In genomic region chr19:16542045-16542893, GRCh38 we compare ENCODE assay signal across 1 cellular context.
A peak's percentile ranks its signal among the peaks of the same experiment; 100 is the strongest.
TF ChIP-seq lines count a peak whose summit lies in the region.

CHERP (minus strand) TSS chr19:16542437; CDS start chr19:16542378, 59 bp downstream.

TF ChIP-seq in HepG2, 621 proteins besides CTCF, POLR2A, EP300 and RAD21 (continued from another document and continues in another):
- TF ChIP-seq ZBTB49 (CRISPR knock-in tag; IDR thresholded peaks at IDR 0.05; ENCODE audit: borderline replicate concordance) = no peak
- TF ChIP-seq POLR2G (IDR thresholded peaks at IDR 0.05; ENCODE audit: low read depth, low read length) = peak; percentile 89
- TF ChIP-seq ETV5 (CRISPR knock-in tag; IDR thresholded peaks at IDR 0.05; ENCODE audit: borderline replicate concordance) = peak; percentile 97
- TF ChIP-seq ZNF713 (CRISPR knock-in tag; IDR thresholded peaks at IDR 0.05) = no peak
- no peak for TF ChIP-seq TRIM22 (IDR thresholded peaks at IDR 0.05)
- TF ChIP-seq ZBTB4 (CRISPR knock-in tag; IDR thresholded peaks at IDR 0.05; ENCODE audit: borderline replicate concordance) = peak; percentile 41; the same call in 1 of the 2 replicates
- TF ChIP-seq EEA1 (CRISPR knock-in tag; IDR thresholded peaks at IDR 0.05; ENCODE audit: borderline replicate concordance) = 0 out of 2 replicates have a peak, but pooled peaks have one; percentile 48
- TF ChIP-seq ZMYM3 (CRISPR knock-in tag; IDR thresholded peaks at IDR 0.05) = no peak; the same call in 1 of the 2 replicates
- no peak; the same call in 1 of the 2 replicates for TF ChIP-seq THAP8 (CRISPR knock-in tag; IDR thresholded peaks at IDR 0.05; ENCODE audit: borderline replicate concordance)
- no peak for TF ChIP-seq KDM5B (CRISPR knock-in tag; IDR thresholded peaks at IDR 0.05; ENCODE audit: borderline replicate concordance)
- no peak for TF ChIP-seq ZSCAN30 (CRISPR knock-in tag; IDR thresholded peaks at IDR 0.05)
- no peak for TF ChIP-seq SCMH1 (CRISPR knock-in tag; IDR thresholded peaks at IDR 0.05; ENCODE audit: borderline replicate concordance)
- peak; percentile 61 for TF ChIP-seq KLF6 (CRISPR knock-in tag; IDR thresholded peaks at IDR 0.05)
- no peak for TF ChIP-seq ZNF124 (CRISPR knock-in tag; IDR thresholded peaks at IDR 0.05)
- TF ChIP-seq ZNF292 (CRISPR knock-in tag; IDR thresholded peaks at IDR 0.05; ENCODE audit: borderline replicate concordance, low read depth) = no peak
- peak; percentile 59 for TF ChIP-seq HES4 (CRISPR knock-in tag; IDR thresholded peaks at IDR 0.05; ENCODE audit: borderline replicate concordance)
- peak; percentile 10; the same call in 1 of the 2 replicates for TF ChIP-seq NCOA2 (CRISPR knock-in tag; IDR thresholded peaks at IDR 0.05)
- no peak for TF ChIP-seq HNRNPUL1 (IDR thresholded peaks at IDR 0.05; ENCODE audit: low read depth, low read length)
- TF ChIP-seq AKNA (CRISPR knock-in tag; IDR thresholded peaks at IDR 0.05; ENCODE audit: borderline replicate concordance) = 0 out of 2 replicates have a peak, but pooled peaks have one; percentile 21
- no peak for TF ChIP-seq RBM22 (optimal IDR thresholded peaks at IDR 0.05; ENCODE audit: low read length)
- TF ChIP-seq IRF9 (CRISPR knock-in tag; IDR thresholded peaks at IDR 0.05; ENCODE audit: borderline replicate concordance) = no peak
- peak; percentile 89; the same call in 1 of the 2 replicates for TF ChIP-seq THAP9 (CRISPR knock-in tag; IDR thresholded peaks at IDR 0.05; ENCODE audit: borderline replicate concordance)
- no peak for TF ChIP-seq ZFP41 (CRISPR knock-in tag; IDR thresholded peaks at IDR 0.05; ENCODE audit: borderline replicate concordance)
- TF ChIP-seq ZFP90 (CRISPR knock-in tag; IDR thresholded peaks at IDR 0.05; ENCODE audit: borderline replicate concordance) = peak; percentile 38; the same call in 1 of the 2 replicates
- TF ChIP-seq HOXA9 (CRISPR knock-in tag; IDR thresholded peaks at IDR 0.05; ENCODE audit: borderline replicate concordance) = no peak
- no peak for TF ChIP-seq FOXP1 (IDR thresholded peaks at IDR 0.05)
- TF ChIP-seq FOXP1 (CRISPR knock-in tag; IDR thresholded peaks at IDR 0.05) = no peak; the same call in none of the 2 replicates
- peak; percentile 67; the same call in 1 of the 2 replicates for TF ChIP-seq ZNF274 (CRISPR knock-in tag; IDR thresholded peaks at IDR 0.05)
- no peak for TF ChIP-seq DDIT3 (CRISPR knock-in tag; IDR thresholded peaks at IDR 0.05)
- peak; percentile 88 for TF ChIP-seq RFX3 (CRISPR knock-in tag; IDR thresholded peaks at IDR 0.05)
- no peak; the same call in 1 of the 2 replicates for TF ChIP-seq ZNF564 (CRISPR knock-in tag; IDR thresholded peaks at IDR 0.05)
- peak; percentile 90 for TF ChIP-seq ZNF883 (CRISPR knock-in tag; IDR thresholded peaks at IDR 0.05; ENCODE audit: not compliant biosample characterization)
- TF ChIP-seq YEATS2 (CRISPR knock-in tag; IDR thresholded peaks at IDR 0.05; ENCODE audit: borderline replicate concordance) = peak; percentile 97
- no peak for TF ChIP-seq SP140L (CRISPR knock-in tag; IDR thresholded peaks at IDR 0.05; ENCODE audit: borderline replicate concordance)
- TF ChIP-seq HDAC1 (CRISPR knock-in tag; IDR thresholded peaks at IDR 0.05) = peak; percentile 93
- no peak for TF ChIP-seq ARID2 (CRISPR knock-in tag; IDR thresholded peaks at IDR 0.05; ENCODE audit: borderline replicate concordance)
- TF ChIP-seq LBX2 (CRISPR knock-in tag; IDR thresholded peaks at IDR 0.05; ENCODE audit: borderline replicate concordance) = no peak; the same call in 1 of the 2 replicates
- no peak; the same call in 1 of the 2 replicates for TF ChIP-seq ESRRA (CRISPR knock-in tag; IDR thresholded peaks at IDR 0.05; ENCODE audit: low read depth)
- TF ChIP-seq TBX2 (CRISPR knock-in tag; IDR thresholded peaks at IDR 0.05; ENCODE audit: borderline replicate concordance) = peak; percentile 75; the same call in 1 of the 2 replicates
- TF ChIP-seq ZNF691 (CRISPR knock-in tag; IDR thresholded peaks at IDR 0.05; ENCODE audit: borderline replicate concordance, low read depth) = peak; percentile 37; the same call in 1 of the 2 replicates
- peak; percentile 71; the same call in 1 of the 2 replicates for TF ChIP-seq NR0B2 (CRISPR knock-in tag; IDR thresholded peaks at IDR 0.05)
- TF ChIP-seq ZNF530 (CRISPR knock-in tag; IDR thresholded peaks at IDR 0.05; ENCODE audit: low read depth) = no peak
- peak; percentile 29; the same call in 1 of the 2 replicates for TF ChIP-seq ZNF839 (CRISPR knock-in tag; IDR thresholded peaks at IDR 0.05; ENCODE audit: borderline replicate concordance)
